2 cellular contexts compared by ENCODE assay signal in genomic region chr1:53091841-53092645, GRCh38.
TF ChIP-seq lines count a peak whose summit lies in the region.

No MANE protein-coding gene starts in this region.

TF ChIP-seq in HepG2, 621 proteins besides CTCF, POLR2A, EP300 and RAD21:
- TF ChIP-seq ZBTB38 (CRISPR knock-in tag; IDR thresholded peaks at IDR 0.05) (peak; percentile 13; the same call in 1 of the 2 replicates), MLLT10 (CRISPR knock-in tag; IDR thresholded peaks at IDR 0.05) (no peak), IRF9 (CRISPR knock-in tag; IDR thresholded peaks at IDR 0.05; ENCODE audit: borderline replicate concordance) (0 out of 2 replicates have a peak, but pooled peaks have one; percentile 38)

TF ChIP-seq in WTC11, 78 proteins besides CTCF, POLR2A, EP300 and RAD21:
- TF ChIP-seq JUN (CRISPR knock-in tag; IDR thresholded peaks at IDR 0.05), result no peak
- TF ChIP-seq E2F1 (CRISPR knock-in tag; IDR thresholded peaks at IDR 0.05), result no peak
- no peak for TF ChIP-seq ATF3 (CRISPR knock-in tag; conservative IDR thresholded peaks at IDR 0.05)
- TF ChIP-seq ZBTB21 (CRISPR knock-in tag; IDR thresholded peaks at IDR 0.05; ENCODE audit: borderline replicate concordance), result no peak
- no peak for TF ChIP-seq E2F4 (CRISPR knock-in tag; IDR thresholded peaks at IDR 0.05; ENCODE audit: borderline replicate concordance, low read depth)
- TF ChIP-seq NFE2L1 (CRISPR knock-in tag; IDR thresholded peaks at IDR 0.05), result no peak
- TF ChIP-seq ZNF317 (CRISPR knock-in tag; IDR thresholded peaks at IDR 0.05; ENCODE audit: borderline replicate concordance, low read depth), result no peak
- no peak for TF ChIP-seq HMGA2 (CRISPR knock-in tag; IDR thresholded peaks at IDR 0.05)
- TF ChIP-seq NR3C1 (CRISPR knock-in tag; conservative IDR thresholded peaks at IDR 0.05; ENCODE audit: low read depth), result no peak
- no peak for TF ChIP-seq NR1H2 (CRISPR knock-in tag; IDR thresholded peaks at IDR 0.05)
- no peak for TF ChIP-seq FOXJ3 (CRISPR knock-in tag; IDR thresholded peaks at IDR 0.05; ENCODE audit: borderline replicate concordance)
- TF ChIP-seq IRF2 (CRISPR knock-in tag; IDR thresholded peaks at IDR 0.05; ENCODE audit: borderline replicate concordance, low read depth), result no peak
- TF ChIP-seq AR (CRISPR knock-in tag; IDR thresholded peaks at IDR 0.05), result no peak
- no peak for TF ChIP-seq MXD4 (CRISPR knock-in tag; IDR thresholded peaks at IDR 0.05; ENCODE audit: borderline replicate concordance)
- TF ChIP-seq CBFB (CRISPR knock-in tag; IDR thresholded peaks at IDR 0.05; ENCODE audit: low read depth), result no peak
- TF ChIP-seq TCF7 (CRISPR knock-in tag; IDR thresholded peaks at IDR 0.05; ENCODE audit: low read depth), result no peak
- TF ChIP-seq ZMAT4 (CRISPR knock-in tag; IDR thresholded peaks at IDR 0.05), result no peak
- TF ChIP-seq ZNF219 (CRISPR knock-in tag; IDR thresholded peaks at IDR 0.05; ENCODE audit: borderline replicate concordance), result no peak
- no peak for TF ChIP-seq KAT7 (CRISPR knock-in tag; IDR thresholded peaks at IDR 0.05; ENCODE audit: borderline replicate concordance)
